ENCODE assay signal across 8 cellular contexts in genomic region chr1:173714759-173715537, GRCh38. TPM values are rescaled to one million over a fixed set of nuclear protein-coding genes. Genes with fewer than 3 reads are reported as not detected.
DNase-seq lines count a peak whose midpoint lies in the region; ATAC-seq and TF ChIP-seq lines count a peak whose summit lies in the region.

TSS of gene KLHL20 (plus strand) at chr1:173714981. CDS start at chr1:173716044, 1,063 bp downstream.

- ATAC-seq in CD4-positive, CD25-positive, alpha-beta regulatory T cell (ENCODE audit: low read depth in 2 of 2): peak; percentile 97 to 98
- peak; percentile 94 for ATAC-seq in GM19397 (IDR thresholded peaks at IDR 0.05; ENCODE audit: unreplicated experiment)
- peak; percentile 87 for ATAC-seq in HG03571 (IDR thresholded peaks at IDR 0.05; ENCODE audit: unreplicated experiment)
- peak; percentile 93 to 96 (median 94) for ATAC-seq in right lobe of liver

- WGBS in right lobe of liver (ENCODE audit: insufficient coverage, low coverage, low lambda C conversion rate, missing lambda C conversion rate): 0% methylated on average over 16 of the region's 43 CpGs

- H3K27me3 ChIP-seq in CD4-positive, CD25-positive, alpha-beta regulatory T cell (ENCODE audit: control insufficient read depth, insufficient read depth, low read length): peaks cover 22% of the 10 kb centered on the region
- H3K27me3 ChIP-seq in duodenal mucosa (ENCODE audit: control insufficient read depth in 1 of 2, insufficient read depth in 2 of 2, low read length in 2 of 2): peaks cover 0 to 3% of the 10 kb centered on the region in 2 donors
- no peaks in the 10 kb centered on the region for H3K27me3 ChIP-seq in right lobe of liver

- peaks cover 15 to 37% (median 23%) of the 10 kb centered on the region in 4 donors for H3K4me1 Mint-ChIP-seq in CD4-positive, CD25-positive, alpha-beta regulatory T cell

- no peaks in the 10 kb centered on the region for H3K36me3 Mint-ChIP-seq in CD4-positive, CD25-positive, alpha-beta regulatory T cell

- DNase-seq in CD4-positive, CD25-positive, alpha-beta regulatory T cell: peak; percentile 80 to 95 (median 89)
- DNase-seq in NCI-H82 (lab: John Stamatoyannopoulos, UW) (peak; percentile 96), right lobe of liver (peak; percentile 79 to 84 (median 84))
- DNase-seq in activated CD4-positive, alpha-beta T cell treated with anti-CD3 and anti-CD28 coated beads, Interleukin-2, amount 50 U/mL, for 48 hours: peak; percentile 80 to 86
- peak; percentile 66 to 82 for DNase-seq in stimulated activated CD4-positive, alpha-beta T cell treated with anti-CD3 and anti-CD28 coated beads, Interleukin-4, amount 100 ng/mL, for 4 hours

- H3K9ac ChIP-seq in duodenal mucosa (ENCODE audit: low read depth in 1 of 2, low read length in 2 of 2): peak within 1 kb of the TSS; percentile 74 to 94

- H3K4me3 Mint-ChIP-seq in CD4-positive, CD25-positive, alpha-beta regulatory T cell: peak within 1 kb of the TSS; percentile 91 to 99 (median 98)

- peak within 1 kb of the TSS; percentile 99 for H3K4me3 ChIP-seq in CD4-positive, CD25-positive, alpha-beta regulatory T cell (ENCODE audit: low read depth, low read length)
- peak within 1 kb of the TSS; percentile 85 to 97 for H3K4me3 ChIP-seq in duodenal mucosa (ENCODE audit: low read depth in 1 of 2, low read length in 2 of 2)
- H3K4me3 ChIP-seq in right lobe of liver: peak within 1 kb of the TSS; percentile 80 to 84 (median 84)

- no peak for TF ChIP-seq CTCF in right lobe of liver (IDR thresholded peaks at IDR 0.05)

- peaks cover 0 to 2% (median 0%) of the 10 kb centered on the region in 7 donors for H3K9me3 Mint-ChIP-seq in CD4-positive, CD25-positive, alpha-beta regulatory T cell

- TF ChIP-seq POLR2A in right lobe of liver (IDR thresholded peaks at IDR 0.05): peak; percentile 83

- H3K27ac Mint-ChIP-seq in CD4-positive, CD25-positive, alpha-beta regulatory T cell: peak within 1 kb of the TSS; percentile 93 to 98 (median 96)

- H3K27ac ChIP-seq in CD4-positive, CD25-positive, alpha-beta regulatory T cell (ENCODE audit: insufficient read depth, low read length, poor library complexity, severe bottlenecking): peak within 1 kb of the TSS; percentile 87
- peak within 1 kb of the TSS; percentile 90 for H3K27ac ChIP-seq in duodenal mucosa (ENCODE audit: low read depth, low read length)
- H3K27ac ChIP-seq in right lobe of liver: peak within 1 kb of the TSS; percentile 89 to 94 (median 93)

- H3K9me3 ChIP-seq in CD4-positive, CD25-positive, alpha-beta regulatory T cell (ENCODE audit: control insufficient read depth in 2 of 2, low read length in 2 of 2): no peaks in the 10 kb centered on the region
- H3K9me3 ChIP-seq in duodenal mucosa (ENCODE audit: control insufficient read depth in 1 of 2, low read length in 2 of 2): no peaks in the 10 kb centered on the region
- no peaks in the 10 kb centered on the region for H3K9me3 ChIP-seq in right lobe of liver

- intact Hi-C loops in right lobe of liver (cut with DNase I): no loop called here

- peaks cover 18% of the 10 kb centered on the region for H3K27me3 Mint-ChIP-seq in CD4-positive, CD25-positive, alpha-beta regulatory T cell

- H3K4me1 ChIP-seq in CD4-positive, CD25-positive, alpha-beta regulatory T cell (ENCODE audit: control insufficient read depth, insufficient read depth, low read length, poor library complexity, severe bottlenecking): peaks cover 30% of the 10 kb centered on the region
- peaks cover 17% of the 10 kb centered on the region in 2 donors for H3K4me1 ChIP-seq in duodenal mucosa (ENCODE audit: control insufficient read depth in 1 of 2, insufficient read depth in 2 of 2, low read length in 2 of 2)
- H3K4me1 ChIP-seq in right lobe of liver: peaks cover 0 to 21% (median 6%) of the 10 kb centered on the region in 4 donors

- peaks cover 3% of the 10 kb centered on the region for H3K36me3 ChIP-seq in CD4-positive, CD25-positive, alpha-beta regulatory T cell (ENCODE audit: control insufficient read depth, insufficient read depth, low read length)
- H3K36me3 ChIP-seq in duodenal mucosa (ENCODE audit: control insufficient read depth in 1 of 2, insufficient read depth in 2 of 2, low read length in 2 of 2) (peaks cover 0 to 4% of the 10 kb centered on the region in 2 donors), right lobe of liver (no peaks in the 10 kb centered on the region)

RNA-seq across cellular contexts. Expression of gene KLHL20, which starts in this region (rescaled TPM):
- 27.9 TPM for total RNA-seq in CD4-positive, CD25-positive, alpha-beta regulatory T cell
- 10 to 100 TPM; 19.0 to 30.6 (median 22.1) TPM for polyA plus RNA-seq in CD4-positive, CD25-positive, alpha-beta regulatory T cell
- 10 to 100 TPM in 5 of 6 experiments, 1 to 10 TPM in 1; 9.2 to 15.5 (median 12.5) TPM for total RNA-seq in right lobe of liver

Comparison
In these comparisons a context has a peak if more than half of its experiments do, and no peak if none do; other contexts are left out.
1. Peak in every context shown above with its lines: DNase-seq, ATAC-seq, H3K4me3 ChIP-seq and H3K27ac ChIP-seq.